ENCODE assay signal across 8 cellular contexts in genomic region chr12:53047221-53048032, GRCh38. TPM values are rescaled to one million over a fixed set of nuclear protein-coding genes. Genes with fewer than 3 reads are reported as not detected.
DNase-seq lines count a peak whose midpoint lies in the region; ATAC-seq and TF ChIP-seq lines count a peak whose summit lies in the region.

No MANE protein-coding gene starts in this region.

- no peaks in the 10 kb centered on the region for H3K9me3 ChIP-seq in neuron (ENCODE audit: low read length)

- H3K4me1 ChIP-seq in foreskin keratinocyte (no peaks in the 10 kb centered on the region), neuron (ENCODE audit: insufficient read depth, low read length) (peaks cover 53% of the 10 kb centered on the region)

- H3K4me3 ChIP-seq in neuron (ENCODE audit: low read length) = peak overlapping the region; percentile 66

- peak overlapping the region; percentile 69 for H2AFZ ChIP-seq in neuron (ENCODE audit: low read depth, low read length)

- H3K27ac ChIP-seq in foreskin keratinocyte = no peak overlapping the region
- H3K27ac ChIP-seq in substantia nigra (ENCODE audit: low read depth, low read length, poor library complexity, severe bottlenecking) = peak overlapping the region; percentile 99

- peaks cover 4% of the 10 kb centered on the region for H3K36me3 ChIP-seq in neuron (ENCODE audit: insufficient read depth, low read length)

- peak; percentile 30 for TF ChIP-seq CTCF in foreskin keratinocyte (conservative IDR thresholded peaks at IDR 0.05)

- peak; percentile 89 for DNase-seq in ACHN
- DNase-seq in OCI-M1 (lab: John Stamatoyannopoulos, UW) = peak; percentile 72
- DNase-seq in activated effector memory CD4-positive, alpha-beta T cell treated with anti-CD3 and anti-CD28 coated beads, Interleukin-2, amount 50 U/mL, for 16 hours = peak; percentile 91
- no peak for DNase-seq in foreskin keratinocyte
- DNase-seq in substantia nigra (lab: John Stamatoyannopoulos, UW) = peak in 44 of 49 donors; percentile 59 to 93 (median 74)

- H3K27me3 ChIP-seq in foreskin keratinocyte (no peaks in the 10 kb centered on the region), neuron (ENCODE audit: insufficient read depth, low read length) (no peaks in the 10 kb centered on the region)

- in situ Hi-C loops in ACHN (cut with HindIII; ENCODE audit: low pct_ligation_motif_present, low pct_unique_long_range_greater_than_20kb, low sequenced_read_pairs) = no loop called here

- ATAC-seq in GM18868 (IDR thresholded peaks at IDR 0.05; ENCODE audit: unreplicated experiment) (peak; percentile 71), HG03354 (IDR thresholded peaks at IDR 0.05; ENCODE audit: poor library complexity, severe bottlenecking, unreplicated experiment) (peak; percentile 63), foreskin keratinocyte (peak; percentile 59)

RNA-seq across cellular contexts. Expression of gene TNS2, which starts 2.4 kb away (rescaled TPM):
- total RNA-seq in foreskin keratinocyte = 1.5 and 4.3 TPM in 2 replicates
- 1.2 and 3.4 TPM in 2 replicates for polyA plus RNA-seq in foreskin keratinocyte

RNA-seq across cellular contexts. Expression of gene SPRYD3, which starts 31.8 kb away (rescaled TPM):
- 27.2 and 36.2 TPM in 2 replicates for total RNA-seq in foreskin keratinocyte
- polyA plus RNA-seq in foreskin keratinocyte = 28.3 and 35.1 TPM in 2 replicates

RNA-seq across cellular contexts. Expression of gene EIF4B, which starts 41.2 kb away (rescaled TPM):
- 349 and 368 TPM in 2 replicates for total RNA-seq in foreskin keratinocyte
- 95.2 and 110 TPM in 2 replicates for polyA plus RNA-seq in foreskin keratinocyte

RNA-seq across cellular contexts. Expression of gene IGFBP6, which starts 50.0 kb away (rescaled TPM):
- 34.4 and 49.3 TPM in 2 replicates for total RNA-seq in foreskin keratinocyte
- 46.4 and 62.5 TPM in 2 replicates for polyA plus RNA-seq in foreskin keratinocyte

RNA-seq across cellular contexts. Expression of gene SOAT2, which starts 55.9 kb away (rescaled TPM):
- total RNA-seq in foreskin keratinocyte = not detected in 2 replicates
- not detected in 2 replicates for polyA plus RNA-seq in foreskin keratinocyte

Comparison
In these comparisons a context has a peak if more than half of its experiments do, and no peak if none do; other contexts are left out.
1. DNase-seq: peak in ACHN (single experiment), OCI-M1 (single experiment), activated effector memory CD4-positive, alpha-beta T cell treated with anti-CD3 and anti-CD28 coated beads, Interleukin-2, amount 50 U/mL, for 16 hours (single experiment) and substantia nigra (44 of 49); none in foreskin keratinocyte (0 of 2).
2. Peak in every context shown above with its lines, with median percentiles within 50 percentile points of each other: ATAC-seq.